In the genomic region with DNA sequence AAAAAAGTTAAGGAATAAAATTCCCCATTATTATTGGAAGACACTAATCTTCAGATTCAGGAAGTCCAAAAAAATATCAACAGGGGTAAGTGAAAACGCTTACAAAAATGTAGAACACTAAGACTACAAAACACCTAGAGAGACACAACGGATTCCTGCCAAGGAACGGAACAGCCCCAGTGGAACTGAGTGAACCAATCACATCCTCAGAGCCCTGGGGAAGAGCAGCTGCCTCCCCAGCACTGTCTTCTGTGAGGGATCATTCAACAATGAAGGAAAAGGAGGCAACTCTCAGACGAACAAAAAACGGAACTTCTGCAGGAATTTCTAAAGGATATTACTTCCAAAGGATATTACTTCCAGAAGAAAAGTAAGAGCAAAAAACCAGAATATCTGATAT, we compare ENCODE assay signal across 9 cellular contexts.
DNase-seq lines count a peak whose midpoint lies in the region; ATAC-seq, FAIRE-seq and TF ChIP-seq lines count a peak whose summit lies in the region.
"Had no signal": no experiment of that assay in that cellular context is flagged by ENCODE, and none has a peak within 500 bp of the region (broad histone marks: within the 10 kb centered on the region; RNA-seq: fewer than 3 reads in every experiment).

No MANE protein-coding gene starts in this region.

- H3K4me3 Mint-ChIP-seq in activated naive CD8-positive, alpha-beta T cell treated with anti-CD3 and anti-CD28 coated beads for 36 hours: peak overlapping the region; percentile 73

- H3K4me2 ChIP-seq in IMR-90 (ENCODE audit: low read depth, low read length) (peak overlapping the region; percentile 51), OCI-LY7 (ENCODE audit: low read length) (no peak overlapping the region)

- H2BK15ac ChIP-seq in IMR-90 (ENCODE audit: low read depth, low read length): no peak overlapping the region

- H3K56ac ChIP-seq in IMR-90 (ENCODE audit: extremely low read depth, insufficient read depth, low read length): no peak overlapping the region

- in situ Hi-C loops in IMR-90 (cut with MboI; ENCODE audit: low sequenced_read_pairs): no loop called here

- H2BK5ac ChIP-seq in IMR-90 (ENCODE audit: low read depth, low read length, poor library complexity, severe bottlenecking): peak overlapping the region; percentile 1

- peaks cover 48 to 77% of the 10 kb centered on the region in 2 experiments for H3K79me1 ChIP-seq in IMR-90 (ENCODE audit: low read depth in 1 of 2, low read length in 2 of 2)

- H3K9me3 ChIP-seq in IMR-90 (ENCODE audit: control insufficient read depth, insufficient read depth, low read length): peaks cover 2% of the 10 kb centered on the region; the same call in 1 of the 2 replicates
- H3K9me3 ChIP-seq in kidney (ENCODE audit: control insufficient read depth in 1 of 2, low read length in 2 of 2): no peaks in the 10 kb centered on the region
- H3K9me3 ChIP-seq in stomach smooth muscle (ENCODE audit: control insufficient read depth in 2 of 2, low read length in 2 of 2): no peaks in the 10 kb centered on the region
- H3K9me3 ChIP-seq in OCI-LY7 (ENCODE audit: low read length): 0 out of 2 replicates have a peak, but pooled peaks cover 6% of the 10 kb centered on the region

- H3K27me3 ChIP-seq in IMR-90 (ENCODE audit: control insufficient read depth, insufficient read depth, low read length): no peaks in the 10 kb centered on the region
- H3K27me3 ChIP-seq in stomach smooth muscle (ENCODE audit: control insufficient read depth in 1 of 2, insufficient read depth in 2 of 2, low read length in 2 of 2): no peaks in the 10 kb centered on the region

- H3K36me3 ChIP-seq in IMR-90 (ENCODE audit: control insufficient read depth, insufficient read depth, low read length): peaks cover 9% of the 10 kb centered on the region
- H3K36me3 ChIP-seq in kidney (ENCODE audit: control insufficient read depth in 1 of 2, insufficient read depth in 2 of 2, low read length in 2 of 2): no peaks in the 10 kb centered on the region
- H3K36me3 ChIP-seq in stomach smooth muscle (ENCODE audit: control insufficient read depth in 2 of 2, insufficient read depth in 2 of 2, low read length in 2 of 2): no peaks in the 10 kb centered on the region
- no peaks in the 10 kb centered on the region for H3K36me3 ChIP-seq in OCI-LY7 (ENCODE audit: insufficient read depth, low read length)

- TF ChIP-seq RAD21 in IMR-90 (IDR thresholded peaks at IDR 0.05; ENCODE audit: low read length): no peak

- peak overlapping the region; percentile 32; the same call in 1 of the 2 replicates for H3K4ac ChIP-seq in IMR-90 (ENCODE audit: low read depth, low read length)

- 0 out of 2 replicates have a peak overlapping the region, but pooled peaks have one; percentile 24 for H2BK20ac ChIP-seq in IMR-90 (ENCODE audit: low read depth, low read length)

- CTCF ChIA-PET in IMR-90 (lab: Yijun Ruan, JAX) (no interaction called here), OCI-LY7 (lab: Charles Lee; ENCODE audit: unreplicated experiment) (no interaction called here)

- H3K27me3 Mint-ChIP-seq in activated naive CD8-positive, alpha-beta T cell treated with anti-CD3 and anti-CD28 coated beads for 36 hours: no peaks in the 10 kb centered on the region

- no peak overlapping the region for H3K14ac ChIP-seq in IMR-90 (replicated peaks; ENCODE audit: low read depth, low read length)

- H3K9me2 ChIP-seq in OCI-LY7 (ENCODE audit: insufficient read depth, low read length): no peaks in the 10 kb centered on the region

- no peak for TF ChIP-seq CTCF in IMR-90 (conservative IDR thresholded peaks at IDR 0.05; ENCODE audit: low read depth, low read length)
- no peak for TF ChIP-seq CTCF in kidney (IDR thresholded peaks at IDR 0.05; ENCODE audit: borderline replicate concordance, extremely low read depth, insufficient read depth)
- no peak for TF ChIP-seq CTCF in OCI-LY7 (conservative IDR thresholded peaks at IDR 0.05; ENCODE audit: low read length)

- H3K27ac ChIP-seq in IMR-90 (ENCODE audit: insufficient read depth, low read length) (peak overlapping the region; percentile 61), kidney (ENCODE audit: low read depth in 2 of 2, low read length in 2 of 2) (no peak overlapping the region), stomach smooth muscle (ENCODE audit: low read length) (peak overlapping the region; percentile 64), OCI-LY7 (ENCODE audit: low read depth, low read length, poor library complexity, severe bottlenecking) (no peak overlapping the region)

- peaks cover 8% of the 10 kb centered on the region for H3K9me3 Mint-ChIP-seq in activated naive CD8-positive, alpha-beta T cell treated with anti-CD3 and anti-CD28 coated beads for 36 hours

- peak overlapping the region; percentile 7; the same call in 1 of the 2 replicates for H4K91ac ChIP-seq in IMR-90 (ENCODE audit: insufficient read depth, low read depth, low read length)

- dilution Hi-C loops in IMR-90 (cut with HindIII; ENCODE audit: low sequenced_read_pairs, unreplicated experiment): no loop called here

- H4K20me1 ChIP-seq in IMR-90 (ENCODE audit: insufficient read depth, low read length): no peaks in the 10 kb centered on the region
- no peaks in the 10 kb centered on the region for H4K20me1 ChIP-seq in OCI-LY7 (ENCODE audit: insufficient read depth, low read length)

- BruUV-seq in IMR-90 (replicated peaks; lab: Mats Ljungman, UMichigan): no TSS peak
- BruUV-seq in OCI-LY7 (replicated peaks; lab: Mats Ljungman, UMichigan): no TSS peak

- peak; percentile 20 for DNase-seq in IMR-90
- DNase-seq in activated naive CD8-positive, alpha-beta T cell treated with anti-CD3 and anti-CD28 coated beads for 36 hours: no peak
- no peak for DNase-seq in kidney
- no peak for DNase-seq in OCI-LY7 (ENCODE audit: low spot score)
- DNase-seq: NCI-H524 treated with DMSO at 0.1 percent for 48 hours had no signal

- no peak overlapping the region for H2AFZ ChIP-seq in IMR-90 (replicated peaks; ENCODE audit: low read length, poor library complexity)
- H2AFZ ChIP-seq in OCI-LY7 (ENCODE audit: low read length): no peak overlapping the region

- peaks cover 55% of the 10 kb centered on the region for H3K4me1 Mint-ChIP-seq in activated naive CD8-positive, alpha-beta T cell treated with anti-CD3 and anti-CD28 coated beads for 36 hours

- H4K5ac ChIP-seq in IMR-90 (ENCODE audit: low read depth, low read length): no peak overlapping the region

- intact Hi-C loops in IMR-90 (cut with micrococcal nuclease): no loop called here
- intact Hi-C loops in kidney (cut with DNase I): no loop called here
- intact Hi-C loops in OCI-LY7 (cut with micrococcal nuclease; ENCODE audit: unreplicated experiment): no loop called here

- H2AK9ac ChIP-seq in IMR-90 (replicated peaks; ENCODE audit: low read depth, low read length, poor library complexity): no peak overlapping the region

- peak overlapping the region; percentile 3; the same call in 1 of the 2 replicates for H2BK120ac ChIP-seq in IMR-90 (ENCODE audit: low read depth, low read length)

- FAIRE-seq in kidney (lab: Jason Lieb, UNC): no peak
- FAIRE-seq: GM18507 had no signal

- ATAC-seq in IMR-90 (ENCODE audit: low read depth) (peak; percentile 59), HG03108 (IDR thresholded peaks at IDR 0.05; ENCODE audit: unreplicated experiment) (no peak), GM21717 (IDR thresholded peaks at IDR 0.05; ENCODE audit: unreplicated experiment) (no peak)

- peak overlapping the region; percentile 40; the same call in 1 of the 2 replicates for H3K23ac ChIP-seq in IMR-90 (ENCODE audit: low read depth, low read length)

- no peaks in the 10 kb centered on the region; the same call in 1 of the 2 replicates for H3K9me1 ChIP-seq in IMR-90 (ENCODE audit: insufficient read depth, low read length)

- no CpG with 5 or more reads among the region's 5 CpGs for WGBS in IMR-90 (ENCODE audit: extremely low coverage in 2 of 2, insufficient read length in 1 of 2), 2 experiments

- peak overlapping the region; percentile 31 for H3K18ac ChIP-seq in IMR-90 (ENCODE audit: low read depth, low read length)

- H3K4me1 ChIP-seq in IMR-90 (ENCODE audit: control insufficient read depth, insufficient read depth, low read length) (peaks cover 22% of the 10 kb centered on the region), kidney (ENCODE audit: control insufficient read depth in 1 of 2, insufficient read depth in 1 of 2, low read depth in 1 of 2, low read length in 2 of 2) (peaks cover 4 to 9% of the 10 kb centered on the region in 2 donors), stomach smooth muscle (ENCODE audit: control insufficient read depth, insufficient read depth, low read length) (peaks cover 57% of the 10 kb centered on the region), OCI-LY7 (ENCODE audit: insufficient read depth, low read length, poor library complexity, severe bottlenecking) (no peaks in the 10 kb centered on the region)

- H3K36me3 Mint-ChIP-seq in activated naive CD8-positive, alpha-beta T cell treated with anti-CD3 and anti-CD28 coated beads for 36 hours: peaks cover 30% of the 10 kb centered on the region

- H3K4me3 ChIP-seq in IMR-90 (ENCODE audit: insufficient read depth, low read depth, low read length) (no peak overlapping the region), kidney (ENCODE audit: low read length in 2 of 2) (peak overlapping the region; percentile 36 to 48), stomach smooth muscle (ENCODE audit: low read length in 2 of 2) (peak overlapping the region in 1 of 2 donors; percentile 69), OCI-LY7 (ENCODE audit: low read depth, low read length, poor library complexity, severe bottlenecking) (no peak overlapping the region)

- POLR2A ChIA-PET in IMR-90 (lab: Charles Lee; ENCODE audit: unreplicated experiment): interaction anchor here (0.6 kb wide), 1 partner anchor 176 kb away, joined by 7 read pairs; no protein-coding TSS in a partner anchor
- POLR2A ChIA-PET in OCI-LY7 (lab: Charles Lee): interaction anchor here (0.7 kb wide), 1 partner anchor 1359 kb away, joined by 3 read pairs; no protein-coding TSS in a partner anchor

- peak overlapping the region; percentile 81 for H3K27ac Mint-ChIP-seq in activated naive CD8-positive, alpha-beta T cell treated with anti-CD3 and anti-CD28 coated beads for 36 hours

- H3K79me2 ChIP-seq in OCI-LY7 (ENCODE audit: insufficient read depth, low read depth, low read length): no peaks in the 10 kb centered on the region

- TF ChIP-seq POLR2A in IMR-90 (IDR thresholded peaks at IDR 0.05; ENCODE audit: low read depth, low read length): no peak

- no peak overlapping the region for H2AK5ac ChIP-seq in IMR-90 (ENCODE audit: low read depth, low read length)

- peak overlapping the region; percentile 17; the same call in 1 of the 2 replicates for H3K9ac ChIP-seq in IMR-90 (ENCODE audit: low read depth, low read length)
- H3K9ac ChIP-seq in kidney (ENCODE audit: low read length in 2 of 2): peak overlapping the region in 1 of 2 donors; percentile 47
- H3K9ac ChIP-seq in stomach smooth muscle (ENCODE audit: low read length in 2 of 2): peak overlapping the region in 1 of 2 donors; percentile 62

- H4K8ac ChIP-seq in IMR-90 (ENCODE audit: low read depth in 2 of 2, low read length in 2 of 2): peak overlapping the region in 1 of 2 experiments; percentile 27; a peak in 3 of 4 replicates

TF ChIP-seq in IMR-90, 13 proteins besides CTCF, POLR2A, EP300 and RAD21 (continues in another document):
- TF ChIP-seq MAFK (IDR thresholded peaks at IDR 0.05; ENCODE audit: low read depth, low read length) (no peak), FOS (IDR thresholded peaks at IDR 0.05; ENCODE audit: low read depth, low read length) (no peak), MXI1 (IDR thresholded peaks at IDR 0.05; ENCODE audit: borderline replicate concordance, low read depth, low read length) (no peak)

Comparison
In these comparisons a context has a peak if more than half of its experiments do, and no peak if none do; other contexts are left out.
1. H3K27ac ChIP-seq: peak in IMR-90 (single experiment) and stomach smooth muscle (single experiment); none in kidney (0 of 2) and OCI-LY7 (single experiment).
2. H3K4me3 ChIP-seq: peak in kidney (2 of 2); none in IMR-90 (single experiment) and OCI-LY7 (single experiment).